ENCODE assay signal across 8 cellular contexts in genomic region chrX:38816158-38816557, GRCh38. TPM values are rescaled to one million over a fixed set of nuclear protein-coding genes. Genes with fewer than 3 reads are reported as not detected.
DNase-seq lines count a peak whose midpoint lies in the region; ATAC-seq, FAIRE-seq and TF ChIP-seq lines count a peak whose summit lies in the region.

No MANE protein-coding gene starts in this region.

- H3K27me3 Mint-ChIP-seq in activated T-cell treated with anti-CD3 and anti-CD28 coated beads, Interleukin-2, amount 50 U/mL, for 72 hours (ENCODE audit: low read depth) = no peaks in the 10 kb centered on the region
- peaks cover 3% of the 10 kb centered on the region for H3K27me3 Mint-ChIP-seq in activated T-cell treated with anti-CD3 and anti-CD28 coated beads, Interleukin-2, amount 50 U/mL, for 24 hours

- ATAC-seq in activated T-cell treated with anti-CD3 and anti-CD28 coated beads, Interleukin-2, amount 50 U/mL, for 72 hours (replicated peaks in 1 of 2) = peak; percentile 26 to 53
- ATAC-seq in stimulated activated effector memory CD8-positive, alpha-beta T cell treated with anti-CD3 and anti-CD28 coated beads, Interleukin-12 subunit alpha, Interleukin-12 subunit beta, amount 100 ng/mL, for 72 hours = peak; percentile 69
- no peak for ATAC-seq in GM21529 (IDR thresholded peaks at IDR 0.05; ENCODE audit: unreplicated experiment)

- peaks cover 0 to 1% of the 10 kb centered on the region in 2 donors for H3K9me3 Mint-ChIP-seq in activated T-cell treated with anti-CD3 and anti-CD28 coated beads, Interleukin-2, amount 50 U/mL, for 72 hours
- peaks cover 2% of the 10 kb centered on the region for H3K9me3 Mint-ChIP-seq in activated T-cell treated with anti-CD3 and anti-CD28 coated beads, Interleukin-2, amount 50 U/mL, for 24 hours
- H3K9me3 Mint-ChIP-seq in stimulated activated effector memory CD8-positive, alpha-beta T cell treated with anti-CD3 and anti-CD28 coated beads, Interleukin-12 subunit alpha, Interleukin-12 subunit beta, amount 100 ng/mL, for 72 hours = no peaks in the 10 kb centered on the region

- TF ChIP-seq CTCF in choroid plexus epithelial cell (conservative IDR thresholded peaks at IDR 0.05; ENCODE audit: low read depth, low read length) = no peak

- peak; percentile 28 to 33 for DNase-seq in activated T-cell treated with anti-CD3 and anti-CD28 coated beads, Interleukin-2, amount 50 U/mL, for 72 hours
- DNase-seq in activated T-cell treated with anti-CD3 and anti-CD28 coated beads, Interleukin-2, amount 50 U/mL, for 24 hours = no peak
- DNase-seq in T-helper 1 cell (peak in 3 of 5 donors; percentile 5 to 57 (median 18)), choroid plexus epithelial cell (ENCODE audit: low read depth) (peak; percentile 22), inferior parietal cortex (ENCODE audit: extremely low spot score) (no peak), HTR-8/SVneo (ENCODE audit: insufficient read length, low spot score) (no peak)
- no peak for DNase-seq in stimulated activated effector memory CD8-positive, alpha-beta T cell treated with anti-CD3 and anti-CD28 coated beads, Interleukin-12 subunit alpha, Interleukin-12 subunit beta, amount 100 ng/mL, for 72 hours (ENCODE audit: low spot score in 2 of 2)

- H3K4me1 Mint-ChIP-seq in activated T-cell treated with anti-CD3 and anti-CD28 coated beads, Interleukin-2, amount 50 U/mL, for 72 hours (ENCODE audit: low read depth) = peaks cover 14% of the 10 kb centered on the region
- peaks cover 23% of the 10 kb centered on the region for H3K4me1 Mint-ChIP-seq in activated T-cell treated with anti-CD3 and anti-CD28 coated beads, Interleukin-2, amount 50 U/mL, for 24 hours (ENCODE audit: low read depth)
- H3K4me1 Mint-ChIP-seq in stimulated activated effector memory CD8-positive, alpha-beta T cell treated with anti-CD3 and anti-CD28 coated beads, Interleukin-12 subunit alpha, Interleukin-12 subunit beta, amount 100 ng/mL, for 72 hours = peaks cover 12% of the 10 kb centered on the region

- H3K36me3 Mint-ChIP-seq in activated T-cell treated with anti-CD3 and anti-CD28 coated beads, Interleukin-2, amount 50 U/mL, for 72 hours (ENCODE audit: insufficient read depth in 2 of 2) = peaks cover 2 to 11% of the 10 kb centered on the region in 2 donors
- no peaks in the 10 kb centered on the region for H3K36me3 Mint-ChIP-seq in activated T-cell treated with anti-CD3 and anti-CD28 coated beads, Interleukin-2, amount 50 U/mL, for 24 hours (ENCODE audit: low read depth)
- peaks cover 9% of the 10 kb centered on the region for H3K36me3 Mint-ChIP-seq in stimulated activated effector memory CD8-positive, alpha-beta T cell treated with anti-CD3 and anti-CD28 coated beads, Interleukin-12 subunit alpha, Interleukin-12 subunit beta, amount 100 ng/mL, for 72 hours

- no peak overlapping the region for H3K4me3 ChIP-seq in choroid plexus epithelial cell (ENCODE audit: low read depth, low read length)

- H3K4me3 Mint-ChIP-seq in activated T-cell treated with anti-CD3 and anti-CD28 coated beads, Interleukin-2, amount 50 U/mL, for 72 hours = peak overlapping the region; percentile 0 to 55
- no peak overlapping the region for H3K4me3 Mint-ChIP-seq in activated T-cell treated with anti-CD3 and anti-CD28 coated beads, Interleukin-2, amount 50 U/mL, for 24 hours
- no peak overlapping the region for H3K4me3 Mint-ChIP-seq in stimulated activated effector memory CD8-positive, alpha-beta T cell treated with anti-CD3 and anti-CD28 coated beads, Interleukin-12 subunit alpha, Interleukin-12 subunit beta, amount 100 ng/mL, for 72 hours

- H3K27ac Mint-ChIP-seq in activated T-cell treated with anti-CD3 and anti-CD28 coated beads, Interleukin-2, amount 50 U/mL, for 72 hours = peak overlapping the region; percentile 68
- H3K27ac Mint-ChIP-seq in activated T-cell treated with anti-CD3 and anti-CD28 coated beads, Interleukin-2, amount 50 U/mL, for 24 hours = no peak overlapping the region
- H3K27ac Mint-ChIP-seq in stimulated activated effector memory CD8-positive, alpha-beta T cell treated with anti-CD3 and anti-CD28 coated beads, Interleukin-12 subunit alpha, Interleukin-12 subunit beta, amount 100 ng/mL, for 72 hours = no peak overlapping the region

- no peak for FAIRE-seq in HTR-8/SVneo (lab: Jason Lieb, UNC)

RNA-seq across cellular contexts. Expression of gene MID1IP1, which starts 14.9 kb away (rescaled TPM):
- 100 to 1,000 TPM; 118 to 133 TPM for total RNA-seq in activated T-cell treated with anti-CD3 and anti-CD28 coated beads, Interleukin-2, amount 50 U/mL, for 72 hours

Comparison
In these comparisons a context has a peak if more than half of its experiments do, and no peak if none do; other contexts are left out.
1. DNase-seq: peak in activated T-cell treated with anti-CD3 and anti-CD28 coated beads, Interleukin-2, amount 50 U/mL, for 72 hours (2 of 2), T-helper 1 cell (3 of 5) and choroid plexus epithelial cell (single experiment); none in activated T-cell treated with anti-CD3 and anti-CD28 coated beads, Interleukin-2, amount 50 U/mL, for 24 hours (single experiment), stimulated activated effector memory CD8-positive, alpha-beta T cell treated with anti-CD3 and anti-CD28 coated beads, Interleukin-12 subunit alpha, Interleukin-12 subunit beta, amount 100 ng/mL, for 72 hours (0 of 2), inferior parietal cortex (single experiment) and HTR-8/SVneo (single experiment).
2. H3K4me3 Mint-ChIP-seq: peak in activated T-cell treated with anti-CD3 and anti-CD28 coated beads, Interleukin-2, amount 50 U/mL, for 72 hours (2 of 2); none in activated T-cell treated with anti-CD3 and anti-CD28 coated beads, Interleukin-2, amount 50 U/mL, for 24 hours (single experiment) and stimulated activated effector memory CD8-positive, alpha-beta T cell treated with anti-CD3 and anti-CD28 coated beads, Interleukin-12 subunit alpha, Interleukin-12 subunit beta, amount 100 ng/mL, for 72 hours (single experiment).